Comparison of ENCODE assay signal across 8 cellular contexts in genomic region chr9:121199921-121200320, GRCh38. TPM values are rescaled to one million over a fixed set of nuclear protein-coding genes. Genes with fewer than 3 reads are reported as not detected.
DNase-seq lines count a peak whose midpoint lies in the region; ATAC-seq and TF ChIP-seq lines count a peak whose summit lies in the region.

No MANE protein-coding gene starts in this region.

- no peak for TF ChIP-seq CTCF in endodermal cell (conservative IDR thresholded peaks at IDR 0.05)
- no peak for TF ChIP-seq CTCF in prostate gland (IDR thresholded peaks at IDR 0.05)

- no peaks in the 10 kb centered on the region for H3K36me3 ChIP-seq in ES-I3 (ENCODE audit: insufficient read depth, low read length)
- no peaks in the 10 kb centered on the region for H3K36me3 ChIP-seq in endodermal cell (ENCODE audit: control insufficient read depth, insufficient read depth, low read length)
- no peaks in the 10 kb centered on the region for H3K36me3 ChIP-seq in prostate gland

- H3K4me3 Mint-ChIP-seq in endodermal cell, result peak overlapping the region; percentile 87

- TF ChIP-seq POLR2A in prostate gland (IDR thresholded peaks at IDR 0.05), result no peak

- H3K27me3 Mint-ChIP-seq in endodermal cell (ENCODE audit: insufficient read depth), result no peaks in the 10 kb centered on the region

- no peaks in the 10 kb centered on the region; the same call in 1 of the 2 replicates for H3K4me1 ChIP-seq in ES-I3 (ENCODE audit: insufficient read depth, low read length)
- H3K4me1 ChIP-seq in endodermal cell (ENCODE audit: control insufficient read depth, insufficient read depth, low read length), result peaks cover 10% of the 10 kb centered on the region
- peaks cover 6% of the 10 kb centered on the region for H3K4me1 ChIP-seq in prostate gland (replicated peaks)

- ATAC-seq in GM21529 (IDR thresholded peaks at IDR 0.05; ENCODE audit: unreplicated experiment), result no peak

- no peak overlapping the region for H3K27ac ChIP-seq in endodermal cell (ENCODE audit: low read depth, low read length)
- H3K27ac ChIP-seq in prostate gland, result no peak overlapping the region

- H3K27me3 ChIP-seq in endodermal cell (ENCODE audit: control insufficient read depth, insufficient read depth, low read length, poor library complexity, severe bottlenecking) (no peaks in the 10 kb centered on the region), prostate gland (replicated peaks; ENCODE audit: insufficient read depth) (no peaks in the 10 kb centered on the region)

- H3K36me3 Mint-ChIP-seq in endodermal cell (ENCODE audit: low read depth), result no peaks in the 10 kb centered on the region

- no peak overlapping the region for H3K27ac Mint-ChIP-seq in endodermal cell

- WGBS in endodermal cell (ENCODE audit: insufficient coverage in 1 of 2, insufficient read length in 1 of 2), 2 experiments, result 66 to 67% methylated on average over 1 to 2 of the region's 2 CpGs
- WGBS in prostate gland, result 25% methylated on average over 2 of the region's 2 CpGs

- H3K9me3 Mint-ChIP-seq in endodermal cell, result no peaks in the 10 kb centered on the region

- H3K9ac ChIP-seq in ES-I3 (ENCODE audit: low read depth, low read length), result 0 out of 2 replicates have a peak overlapping the region, but pooled peaks have one; percentile 66
- H3K9ac ChIP-seq in endodermal cell (ENCODE audit: extremely low read depth, low read length, poor library complexity, severe bottlenecking), result peak overlapping the region; percentile 64

- H3K9me3 ChIP-seq in ES-I3 (ENCODE audit: control insufficient read depth, insufficient read depth, low read length) (no peaks in the 10 kb centered on the region), endodermal cell (ENCODE audit: control insufficient read depth, low read length) (no peaks in the 10 kb centered on the region), prostate gland (no peaks in the 10 kb centered on the region)

- DNase-seq in OCI-M1 (lab: John Stamatoyannopoulos, UW), result peak; percentile 61
- no peak for DNase-seq in endodermal cell
- no peak for DNase-seq in prostate gland (ENCODE audit: low spot score)
- no peak for DNase-seq in RPMI8226
- DNase-seq in activated effector memory CD4-positive, alpha-beta T cell treated with anti-CD3 and anti-CD28 coated beads, Interleukin-2, amount 50 U/mL, for 16 hours, result no peak
- no peak for DNase-seq in stimulated activated naive CD4-positive, alpha-beta T cell (lab: John Stamatoyannopoulos, UW)

- intact Hi-C loops in prostate gland (cut with DNase I), result no loop called here

- peaks cover 44% of the 10 kb centered on the region for H3K4me1 Mint-ChIP-seq in endodermal cell

- H3K4me3 ChIP-seq in endodermal cell (ENCODE audit: low read length) (peak overlapping the region; percentile 92), prostate gland (peak overlapping the region; percentile 94 to 95)

RNA-seq across cellular contexts. Expression of gene RAB14, which starts 1.7 kb away (rescaled TPM):
- 10 to 100 TPM; 35.9 to 40.7 TPM for total RNA-seq in endodermal cell
- 47.2 TPM for polyA plus RNA-seq in endodermal cell (2013, experiment 1 of 2)
- polyA plus RNA-seq in endodermal cell (2013, experiment 2 of 2), result 48.1 TPM
- total RNA-seq in prostate gland, result 10 to 100 TPM; 42.9 TPM
